ENCODE assay signal across 8 cellular contexts in the genomic region with DNA sequence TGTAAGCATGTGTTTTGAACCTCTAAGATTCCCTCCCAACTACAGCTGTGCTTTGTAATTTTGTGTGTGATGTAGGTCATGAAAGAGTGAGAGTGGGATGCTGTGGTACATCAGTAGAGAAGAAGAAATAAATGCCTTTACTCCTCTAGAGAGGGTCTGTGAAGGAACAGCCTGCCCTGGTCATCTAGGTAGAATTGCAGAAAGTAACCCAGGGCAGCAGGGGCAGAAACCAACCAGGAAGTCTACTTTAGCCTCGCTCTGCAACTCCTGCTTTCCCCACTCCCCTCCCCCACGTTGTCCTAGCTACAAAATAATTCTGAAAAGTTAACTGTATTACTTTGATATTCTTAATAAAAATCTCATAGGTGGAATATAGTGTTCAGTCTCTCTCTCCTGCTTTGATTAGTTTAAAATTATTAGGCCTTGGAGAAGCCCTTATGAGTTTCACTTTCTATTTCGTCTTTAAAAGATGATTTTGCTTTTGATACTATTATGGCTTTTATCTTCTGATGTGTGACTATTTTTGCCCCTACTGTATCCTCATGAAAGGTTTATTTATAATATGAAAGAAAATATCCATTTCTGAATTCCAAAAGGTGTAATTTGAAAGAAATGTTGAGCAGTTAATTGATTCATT. TPM values are rescaled to one million over a fixed set of nuclear protein-coding genes. Genes with fewer than 3 reads are reported as not detected.
A peak's percentile ranks its signal among the peaks of the same experiment; 100 is the strongest.
DNase-seq lines count a peak whose midpoint lies in the region; ATAC-seq and TF ChIP-seq lines count a peak whose summit lies in the region.

No MANE protein-coding gene starts in this region.

- peak overlapping the region; percentile 82 for H3K4me2 ChIP-seq in MM.1S (ENCODE audit: low read depth, low read length)

- DNase-seq in activated CD8-positive, alpha-beta memory T cell treated with anti-CD3 and anti-CD28 coated beads, Interleukin-2, amount 10 ng/mL, durations not matched to agents 7 days and 5 days = no peak
- DNase-seq in activated CD8-positive, alpha-beta memory T cell treated with anti-CD3 and anti-CD28 coated beads for 24 hours = no peak
- peak; percentile 23 for DNase-seq in MM.1S
- peak; percentile 26 to 52 for DNase-seq in erythroblast (lab: John Stamatoyannopoulos, UW)
- DNase-seq in sciatic nerve (ENCODE audit: low spot score) = no peak
- DNase-seq in COLO668 (lab: John Stamatoyannopoulos, UW; ENCODE audit: unreplicated experiment) = no peak
- DNase-seq in NCI-H2171 treated with DMSO at 0.1 percent for 48 hours (lab: John Stamatoyannopoulos, UW) = no peak

- H3K36me3 ChIP-seq in MM.1S (replicated peaks; ENCODE audit: insufficient read depth, low read length) = no peaks in the 10 kb centered on the region; the same call in 1 of the 2 replicates

- no peaks in the 10 kb centered on the region for H3K9me3 Mint-ChIP-seq in activated CD8-positive, alpha-beta memory T cell treated with anti-CD3 and anti-CD28 coated beads, Interleukin-2, amount 10 ng/mL, durations not matched to agents 7 days and 5 days (ENCODE audit: low read depth)

- H3K9me2 ChIP-seq in MM.1S (replicated peaks; ENCODE audit: insufficient read depth, low read length) = no peaks in the 10 kb centered on the region

- H3K9ac ChIP-seq in MM.1S (ENCODE audit: low read length) = peak overlapping the region; percentile 50

- peak overlapping the region; percentile 26; the same call in 1 of the 2 replicates for H2AFZ ChIP-seq in MM.1S (ENCODE audit: low read length)

- ATAC-seq in activated CD8-positive, alpha-beta memory T cell treated with anti-CD3 and anti-CD28 coated beads, Interleukin-2, amount 10 ng/mL, durations not matched to agents 7 days and 5 days = peak; percentile 66
- ATAC-seq in sciatic nerve (peak; percentile 53), GM19328 (IDR thresholded peaks at IDR 0.05; ENCODE audit: unreplicated experiment) (no peak)

- H3K27me3 ChIP-seq in MM.1S (replicated peaks; ENCODE audit: insufficient read depth, low read length) = no peaks in the 10 kb centered on the region

- peak overlapping the region; percentile 54 for H3K4me3 ChIP-seq in MM.1S (ENCODE audit: low read length)

- H3K4me1 ChIP-seq in MM.1S (ENCODE audit: low read length) = peaks cover 9% of the 10 kb centered on the region

- H3F3A ChIP-seq in MM.1S (ENCODE audit: insufficient read depth, low read length) = peaks cover 12% of the 10 kb centered on the region; the same call in 1 of the 2 replicates

- peak overlapping the region; percentile 74 for H3K4me3 Mint-ChIP-seq in activated CD8-positive, alpha-beta memory T cell treated with anti-CD3 and anti-CD28 coated beads, Interleukin-2, amount 10 ng/mL, durations not matched to agents 7 days and 5 days

- H3K4me1 Mint-ChIP-seq in activated CD8-positive, alpha-beta memory T cell treated with anti-CD3 and anti-CD28 coated beads, Interleukin-2, amount 10 ng/mL, durations not matched to agents 7 days and 5 days = peaks cover 46% of the 10 kb centered on the region

- peak overlapping the region; percentile 58; the same call in 1 of the 2 replicates for H3K27ac ChIP-seq in MM.1S (ENCODE audit: low read length)

- H4K20me1 ChIP-seq in MM.1S (ENCODE audit: insufficient read depth, low read length) = no peaks in the 10 kb centered on the region

- CTCF ChIA-PET in activated CD8-positive, alpha-beta memory T cell treated with anti-CD3 and anti-CD28 coated beads, Interleukin-2, amount 10 ng/mL, durations not matched to agents 7 days and 5 days (lab: Charles Lee) = interaction anchor here (2.5 kb wide), 1 partner anchor 16 kb away, joined by 6 read pairs; no protein-coding TSS in a partner anchor

- peaks cover 45% of the 10 kb centered on the region for H3K36me3 Mint-ChIP-seq in activated CD8-positive, alpha-beta memory T cell treated with anti-CD3 and anti-CD28 coated beads, Interleukin-2, amount 10 ng/mL, durations not matched to agents 7 days and 5 days

- intact Hi-C loops in sciatic nerve (cut with DNase I) = no loop called here

- H3K9me3 ChIP-seq in MM.1S (replicated peaks; ENCODE audit: insufficient read depth, low read length) = no peaks in the 10 kb centered on the region

- no peak for TF ChIP-seq POLR2A in erythroblast (IDR thresholded peaks at IDR 0.05; ENCODE audit: low read length)

- H3K79me2 ChIP-seq in MM.1S (ENCODE audit: low read length) = peaks cover 71% of the 10 kb centered on the region

- no peak for TF ChIP-seq CTCF in MM.1S (IDR thresholded peaks at IDR 0.05; ENCODE audit: low read length)

- H3K27ac Mint-ChIP-seq in activated CD8-positive, alpha-beta memory T cell treated with anti-CD3 and anti-CD28 coated beads, Interleukin-2, amount 10 ng/mL, durations not matched to agents 7 days and 5 days = peak overlapping the region; percentile 93

- H3K27me3 Mint-ChIP-seq in activated CD8-positive, alpha-beta memory T cell treated with anti-CD3 and anti-CD28 coated beads, Interleukin-2, amount 10 ng/mL, durations not matched to agents 7 days and 5 days = no peaks in the 10 kb centered on the region

RNA-seq across cellular contexts. Expression of gene TBK1, which starts 7.6 kb away (rescaled TPM):
- total RNA-seq in activated CD8-positive, alpha-beta memory T cell treated with anti-CD3 and anti-CD28 coated beads, Interleukin-2, amount 10 ng/mL, durations not matched to agents 7 days and 5 days = 10 to 100 TPM; 37.3 to 40.4 TPM
- total RNA-seq in sciatic nerve = 29.9 TPM

RNA-seq across cellular contexts. Expression of gene XPOT, which starts 55.3 kb away (rescaled TPM):
- 100 to 1,000 TPM in 1 of 2 experiments, 10 to 100 TPM in 1; 90.4 to 124 TPM for total RNA-seq in activated CD8-positive, alpha-beta memory T cell treated with anti-CD3 and anti-CD28 coated beads, Interleukin-2, amount 10 ng/mL, durations not matched to agents 7 days and 5 days
- 68.3 TPM for total RNA-seq in sciatic nerve

Comparison
In these comparisons a context has a peak if more than half of its experiments do, and no peak if none do; other contexts are left out.
1. DNase-seq: peak in MM.1S (single experiment) and erythroblast (2 of 2); none in activated CD8-positive, alpha-beta memory T cell treated with anti-CD3 and anti-CD28 coated beads, Interleukin-2, amount 10 ng/mL, durations not matched to agents 7 days and 5 days (single experiment), activated CD8-positive, alpha-beta memory T cell treated with anti-CD3 and anti-CD28 coated beads for 24 hours (single experiment), sciatic nerve (single experiment), COLO668 (single experiment) and NCI-H2171 treated with DMSO at 0.1 percent for 48 hours (single experiment).